ENCODE assay signal across 1 cellular context in the genomic region with DNA sequence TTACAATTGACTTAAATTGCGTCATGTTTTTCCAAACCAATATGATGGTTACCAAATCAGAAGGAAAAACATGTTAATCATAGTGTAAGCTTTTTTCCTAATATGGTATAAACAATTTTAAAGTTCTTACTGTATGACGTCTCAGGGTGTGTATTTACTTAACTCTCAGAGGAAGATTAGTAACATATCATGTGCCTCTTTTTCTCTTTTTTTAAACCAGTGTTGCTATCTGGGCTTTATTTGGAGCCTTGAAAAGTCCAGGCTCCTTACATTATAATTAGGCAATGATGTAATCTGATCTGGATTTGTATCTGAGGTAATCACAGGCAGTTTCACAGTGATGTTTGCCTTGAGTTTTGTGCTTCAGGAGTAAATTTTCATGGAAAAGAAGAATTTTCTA.
TF ChIP-seq lines count a peak whose summit lies in the region.

No MANE protein-coding gene starts in this region.

TF ChIP-seq in IMR-90, 13 proteins besides CTCF, POLR2A, EP300 and RAD21:
- TF ChIP-seq ELK1 (IDR thresholded peaks at IDR 0.05; ENCODE audit: borderline replicate concordance, low read depth, low read length), result no peak
- no peak for TF ChIP-seq MXI1 (IDR thresholded peaks at IDR 0.05; ENCODE audit: borderline replicate concordance, low read depth, low read length)
- no peak for TF ChIP-seq MAZ (IDR thresholded peaks at IDR 0.05; ENCODE audit: borderline replicate concordance, low read depth, low read length)
- peak; percentile 35; the same call in 1 of the 2 replicates for TF ChIP-seq FOS (IDR thresholded peaks at IDR 0.05; ENCODE audit: low read depth, low read length)
- TF ChIP-seq RFX5 (IDR thresholded peaks at IDR 0.05; ENCODE audit: low read depth, low read length), result no peak
- TF ChIP-seq SMC3 (IDR thresholded peaks at IDR 0.05; ENCODE audit: low read depth, low read length), result no peak
- peak; percentile 63 for TF ChIP-seq USF2 (IDR thresholded peaks at IDR 0.05; ENCODE audit: low read depth, low read length)
- no peak for TF ChIP-seq CHD1 (IDR thresholded peaks at IDR 0.05; ENCODE audit: low read depth, low read length)
- TF ChIP-seq BHLHE40 (IDR thresholded peaks at IDR 0.05; ENCODE audit: low read depth, low read length), result peak; percentile 67; the same call in 1 of the 2 replicates
- peak; percentile 85 for TF ChIP-seq CEBPB (IDR thresholded peaks at IDR 0.05; ENCODE audit: low read depth, low read length)
- no peak for TF ChIP-seq NFE2L2 (IDR thresholded peaks at IDR 0.05; ENCODE audit: low read depth, low read length)
- 0 out of 2 replicates have a peak, but pooled peaks have one; percentile 17 for TF ChIP-seq MAFK (IDR thresholded peaks at IDR 0.05; ENCODE audit: low read depth, low read length)
- no peak for TF ChIP-seq RCOR1 (IDR thresholded peaks at IDR 0.05; ENCODE audit: insufficient replicate concordance, low read length)
TF ChIP-seq in IMR-90: peak in this region for 5.
